In genomic region chr3:120214161-120214560, GRCh38 we compare ENCODE assay signal across 15 cellular contexts.
DNase-seq lines count a peak whose midpoint lies in the region; ATAC-seq and TF ChIP-seq lines count a peak whose summit lies in the region.
"Had no signal": no experiment of that assay in that cellular context is flagged by ENCODE, and none has a peak within 500 bp of the region (broad histone marks: within the 10 kb centered on the region; RNA-seq: fewer than 3 reads in every experiment).

No MANE protein-coding gene starts in this region.

- H3K27me3 Mint-ChIP-seq in MCF 10A (ENCODE audit: insufficient read depth, unreplicated experiment): no peaks in the 10 kb centered on the region

- H3K36me3 ChIP-seq in breast epithelium: no peaks in the 10 kb centered on the region
- H3K36me3 ChIP-seq in RWPE2 (ENCODE audit: low read depth): no peaks in the 10 kb centered on the region
- H3K36me3 ChIP-seq: thoracic aorta had no signal

- POLR2A ChIA-PET in MCF 10A (lab: Yijun Ruan, JAX): interaction anchor here (1.0 to 1.5 kb wide), 2 partner anchors 8 to 11 kb away, joined by 5 read pairs; no protein-coding TSS in a partner anchor
- POLR2A ChIA-PET in HEK293T (lab: Yijun Ruan, JAX): no interaction called here

- peak; percentile 6 for DNase-seq in MCF 10A (ENCODE audit: unreplicated experiment)
- DNase-seq in breast epithelium (ENCODE audit: low spot score in 2 of 2): no peak
- no peak for DNase-seq in RWPE2 (ENCODE audit: low spot score)
- peak; percentile 8 for DNase-seq in fibroblast of the conjunctiva (ENCODE audit: low read depth)
- DNase-seq in SHP77 treated with DMSO at 0.1 percent for 48 hours (lab: John Stamatoyannopoulos, UW): no peak
- no peak for DNase-seq in HEK293T (ENCODE audit: extremely low spot score)
- DNase-seq in EL: no peak
- no peak for DNase-seq in activated CD4-positive, alpha-beta T cell treated with anti-CD3 and anti-CD28 coated beads, Interleukin-2, amount 50 U/mL, for 1 hour
- DNase-seq: activated B cell treated with CpG ODN at 0.5 μM for 24 hours; activated gamma-delta T cell treated with Interleukin-2 at 50 U/mL for 16 hours; naive thymus-derived CD8-positive, alpha-beta T cell; PC-9; stimulated activated CD4-positive, alpha-beta T cell treated with anti-CD3 and anti-CD28 coated beads, Interleukin-1b, Interleukin-23, amount 100 ng/mL, for 48 hours; SW 1271 had no signal

- no peak for TF ChIP-seq CTCF in MCF 10A (IDR thresholded peaks at IDR 0.05; ENCODE audit: unreplicated experiment)
- TF ChIP-seq CTCF in breast epithelium (IDR thresholded peaks at IDR 0.05): no peak
- no peak for TF ChIP-seq CTCF in RWPE2 (IDR thresholded peaks at IDR 0.05; ENCODE audit: poor library complexity, severe bottlenecking)

- no peaks in the 10 kb centered on the region for H3K9me3 Mint-ChIP-seq in MCF 10A (ENCODE audit: unreplicated experiment)
- H3K9me3 Mint-ChIP-seq: activated B cell treated with CpG ODN at 0.5 μM for 24 hours; naive thymus-derived CD8-positive, alpha-beta T cell had no signal

- no peak overlapping the region for H3K27ac Mint-ChIP-seq in MCF 10A (ENCODE audit: low read depth, unreplicated experiment)
- H3K27ac Mint-ChIP-seq: activated B cell treated with CpG ODN at 0.5 μM for 24 hours; naive thymus-derived CD8-positive, alpha-beta T cell had no signal

- H3K27ac ChIP-seq in breast epithelium (no peak overlapping the region), RWPE2 (ENCODE audit: poor library complexity, severe bottlenecking) (no peak overlapping the region)
- H3K27ac ChIP-seq: PC-9, thoracic aorta had no signal

- H3K36me3 Mint-ChIP-seq in MCF 10A (ENCODE audit: insufficient read depth, unreplicated experiment): no peaks in the 10 kb centered on the region
- H3K36me3 Mint-ChIP-seq: naive thymus-derived CD8-positive, alpha-beta T cell had no signal

- H3K4me3 Mint-ChIP-seq in MCF 10A (ENCODE audit: unreplicated experiment): no peak overlapping the region
- H3K4me3 Mint-ChIP-seq: activated B cell treated with CpG ODN at 0.5 μM for 24 hours; naive thymus-derived CD8-positive, alpha-beta T cell had no signal

- intact Hi-C loops in MCF 10A (cut with micrococcal nuclease): no loop called here
- intact Hi-C loops in breast epithelium (cut with DNase I; ENCODE audit: low total_unique reads): no loop called here

- H3K27me3 ChIP-seq in breast epithelium (no peaks in the 10 kb centered on the region), RWPE2 (ENCODE audit: insufficient read depth, poor library complexity, severe bottlenecking) (no peaks in the 10 kb centered on the region)

- ATAC-seq in RWPE2 (ENCODE audit: low read depth): peak; percentile 56; the same call in 2 of the 3 replicates
- ATAC-seq: naive thymus-derived CD8-positive, alpha-beta T cell had no signal

- BruUV-seq in MCF 10A (replicated peaks; lab: Mats Ljungman, UMichigan): no TSS peak

- H3K4me1 ChIP-seq in breast epithelium (no peaks in the 10 kb centered on the region), RWPE2 (ENCODE audit: insufficient read depth, poor library complexity, severe bottlenecking) (no peaks in the 10 kb centered on the region)

- CTCF ChIA-PET in MCF 10A (lab: Yijun Ruan, JAX) (no interaction called here), HEK293T (lab: Yijun Ruan, JAX) (interaction anchor here (1.4 kb wide), 1 partner anchor 203 kb away, joined by 3 read pairs; no protein-coding TSS in a partner anchor)

- H3K4me3 ChIP-seq in breast epithelium: no peak overlapping the region
- H3K4me3 ChIP-seq in RWPE2 (ENCODE audit: severe bottlenecking): no peak overlapping the region
- H3K4me3 ChIP-seq: PC-9, thoracic aorta had no signal

- no peaks in the 10 kb centered on the region for H3K9me3 ChIP-seq in breast epithelium
- H3K9me3 ChIP-seq in RWPE2 (ENCODE audit: severe bottlenecking): no peaks in the 10 kb centered on the region
- H3K9me3 ChIP-seq: thoracic aorta had no signal

- TF ChIP-seq POLR2A in breast epithelium (IDR thresholded peaks at IDR 0.05): no peak

- peaks cover 6% of the 10 kb centered on the region for H3K4me1 Mint-ChIP-seq in MCF 10A (ENCODE audit: insufficient read depth, unreplicated experiment)
- H3K4me1 Mint-ChIP-seq: activated B cell treated with CpG ODN at 0.5 μM for 24 hours; naive thymus-derived CD8-positive, alpha-beta T cell had no signal

TF ChIP-seq in HEK293T, 16 proteins besides CTCF, POLR2A, EP300 and RAD21:
- TF ChIP-seq LEF1 (IDR thresholded peaks at IDR 0.05; ENCODE audit: borderline replicate concordance): no peak

Comparison
In these comparisons a context has a peak if more than half of its experiments do, and no peak if none do; other contexts are left out.
1. DNase-seq: peak in MCF 10A (single experiment) and fibroblast of the conjunctiva (single experiment); none in breast epithelium (0 of 2), RWPE2 (single experiment), SHP77 treated with DMSO at 0.1 percent for 48 hours (single experiment), HEK293T (single experiment), EL (single experiment) and activated CD4-positive, alpha-beta T cell treated with anti-CD3 and anti-CD28 coated beads, Interleukin-2, amount 50 U/mL, for 1 hour (single experiment).